ENCODE assay signal across 12 cellular contexts in the genomic region with DNA sequence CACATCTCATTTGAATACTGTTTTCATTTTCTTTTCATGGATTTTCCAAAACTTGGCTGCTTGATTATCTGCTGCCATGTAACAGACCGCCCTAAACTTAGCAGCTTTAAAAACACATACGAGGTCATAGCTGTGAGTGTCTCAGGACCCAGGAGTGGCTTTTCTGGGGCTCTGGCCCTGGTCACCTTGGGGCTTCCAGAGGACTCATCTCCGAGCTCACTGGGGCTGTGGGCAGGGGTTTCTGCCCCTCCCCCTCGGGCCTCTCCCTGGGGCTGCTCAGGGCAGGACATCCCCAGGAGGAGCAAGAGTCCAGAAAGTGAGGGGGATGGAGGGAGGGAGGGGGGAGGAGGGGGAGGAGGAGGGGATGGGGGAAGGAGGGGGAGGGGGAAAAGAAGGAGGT.
"Had no signal": no experiment of that assay in that cellular context is flagged by ENCODE, and none has a peak within 500 bp of the region (broad histone marks: within the 10 kb centered on the region; RNA-seq: fewer than 3 reads in every experiment).

No MANE protein-coding gene starts in this region.

- ATAC-seq: activated CD8-positive, alpha-beta T cell treated with anti-CD3 and anti-CD28 coated beads for 36 hours; SK-N-SH treated with all-trans-retinoic acid at 6 μM for 48 hours had no signal

- H3K4me3 Mint-ChIP-seq: activated CD8-positive, alpha-beta T cell treated with anti-CD3 and anti-CD28 coated beads for 36 hours; activated naive CD4-positive, alpha-beta T cell treated with anti-CD3 and anti-CD28 coated beads for 36 hours; activated T-helper 1 cell treated with anti-CD3 and anti-CD28 coated beads, Interleukin-12 subunit alpha, Interleukin-12 subunit beta, Interleukin-2, Interleukin-4 antibody, amounts not matched to agents 30 ng/mL and 10 ng/mL and 1 ng/mL, durations not matched to agents 14 hours and 24 hours and 36 hours; central memory CD8-positive, alpha-beta T cell; memory B cell; neural crest cell had no signal

- H3K4me1 Mint-ChIP-seq: central memory CD8-positive, alpha-beta T cell had no signal

- H3K4me1 ChIP-seq: parathyroid adenoma had no signal

- H3K27ac Mint-ChIP-seq: activated CD8-positive, alpha-beta T cell treated with anti-CD3 and anti-CD28 coated beads for 36 hours; activated naive CD4-positive, alpha-beta T cell treated with anti-CD3 and anti-CD28 coated beads for 36 hours; activated T-helper 1 cell treated with anti-CD3 and anti-CD28 coated beads, Interleukin-12 subunit alpha, Interleukin-12 subunit beta, Interleukin-2, Interleukin-4 antibody, amounts not matched to agents 30 ng/mL and 10 ng/mL and 1 ng/mL, durations not matched to agents 14 hours and 24 hours and 36 hours; memory B cell had no signal

- H3K27me3 Mint-ChIP-seq: activated CD8-positive, alpha-beta T cell treated with anti-CD3 and anti-CD28 coated beads for 36 hours; central memory CD8-positive, alpha-beta T cell; memory B cell had no signal

- H3K27ac ChIP-seq: parathyroid adenoma had no signal

- DNase-seq: activated CD4-positive, alpha-beta T cell treated with anti-CD3 and anti-CD28 coated beads for 4 hours; activated CD8-positive, alpha-beta T cell treated with anti-CD3 and anti-CD28 coated beads for 36 hours; activated naive CD4-positive, alpha-beta T cell treated with anti-CD3 and anti-CD28 coated beads for 36 hours; dermis blood vessel endothelial cell; stimulated activated CD4-positive, alpha-beta T cell treated with anti-CD3 and anti-CD28 coated beads, Interleukin-12 subunit alpha, Interleukin-12 subunit beta, amount 100 ng/mL, for 4 hours; stimulated activated naive CD4-positive, alpha-beta T cell had no signal
